Comparison of ENCODE assay signal across 13 cellular contexts in the genomic region with DNA sequence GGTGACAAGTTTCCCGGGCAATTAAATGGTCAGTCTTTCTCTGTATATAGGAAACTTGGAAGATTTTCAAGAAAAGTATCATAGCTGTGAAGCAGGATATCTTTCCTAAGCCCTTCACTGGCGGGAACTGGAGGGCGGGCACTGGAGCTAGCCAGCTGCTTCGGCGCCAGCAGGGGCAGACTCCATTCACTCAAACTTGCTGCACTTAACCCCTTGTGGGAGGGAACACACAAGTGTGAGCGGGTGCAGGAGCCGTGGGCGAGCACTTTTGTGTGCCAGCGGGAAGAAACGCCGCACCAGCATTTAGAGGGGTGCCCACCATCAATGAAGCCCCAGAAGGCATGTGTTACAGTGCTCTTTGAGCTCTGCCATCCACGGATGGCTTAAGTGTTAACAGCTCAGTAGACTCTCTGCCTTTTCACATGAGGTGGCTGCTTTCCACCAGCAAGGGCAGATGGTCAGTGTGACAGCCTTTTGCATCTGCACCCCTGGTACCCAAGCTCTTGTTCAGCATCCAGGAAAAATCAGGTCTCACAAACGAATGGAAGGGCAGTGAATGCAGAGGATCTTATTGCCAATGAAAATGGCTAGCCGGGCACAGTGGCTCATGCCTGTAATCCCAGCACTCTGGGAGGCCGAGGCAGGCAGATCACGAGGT.
DNase-seq lines count a peak whose midpoint lies in the region; ATAC-seq and TF ChIP-seq lines count a peak whose summit lies in the region.
"Had no signal": no experiment of that assay in that cellular context is flagged by ENCODE, and none has a peak within 500 bp of the region (broad histone marks: within the 10 kb centered on the region; RNA-seq: fewer than 3 reads in every experiment).

No MANE protein-coding gene starts in this region.

- no peaks in the 10 kb centered on the region for H3K27me3 ChIP-seq in MG63
- H3K27me3 ChIP-seq: BLaER1 had no signal

- no peaks in the 10 kb centered on the region for H3K36me3 Mint-ChIP-seq in activated CD4-positive, alpha-beta memory T cell treated with anti-CD3 and anti-CD28 coated beads for 36 hours

- no peak overlapping the region for H3K4me3 ChIP-seq in MG63
- peak overlapping the region; percentile 39 for H3K4me3 ChIP-seq in coronary artery
- H3K4me3 ChIP-seq: BLaER1, HAP-1 had no signal

- in situ Hi-C loops in GM13976 (cut with MboI; ENCODE audit: low sequenced_read_pairs, unreplicated experiment): no loop called here

- no peak overlapping the region for H3K27ac Mint-ChIP-seq in activated CD4-positive, alpha-beta memory T cell treated with anti-CD3 and anti-CD28 coated beads for 36 hours

- H3K36me3 ChIP-seq in MG63: no peaks in the 10 kb centered on the region
- H3K36me3 ChIP-seq: BLaER1, HAP-1, tibial artery had no signal

- POLR2A ChIA-PET in activated CD4-positive, alpha-beta memory T cell treated with anti-CD3 and anti-CD28 coated beads for 36 hours (lab: Charles Lee): no interaction called here

- CTCF ChIA-PET in activated CD4-positive, alpha-beta memory T cell treated with anti-CD3 and anti-CD28 coated beads for 36 hours (lab: Charles Lee): no interaction called here

- peaks cover 5% of the 10 kb centered on the region for H3K9me3 ChIP-seq in MG63

- TF ChIP-seq CTCF in coronary artery (IDR thresholded peaks at IDR 0.05) (no peak), GM13976 (IDR thresholded peaks at IDR 0.05; ENCODE audit: borderline replicate concordance, control extremely low read depth, extremely low read depth, insufficient read depth, missing control alignments) (no peak)

- no peaks in the 10 kb centered on the region for H3K4me1 Mint-ChIP-seq in activated CD4-positive, alpha-beta memory T cell treated with anti-CD3 and anti-CD28 coated beads for 36 hours (ENCODE audit: low read depth)

- peak; percentile 44 for DNase-seq in A172 (ENCODE audit: low spot score)
- DNase-seq in MG63: peak; percentile 87
- DNase-seq in coronary artery (ENCODE audit: low spot score): no peak
- DNase-seq in left kidney (ENCODE audit: low read depth, low spot score): peak; percentile 75
- DNase-seq in cortex of kidney (lab: John Stamatoyannopoulos, UW): no peak
- DNase-seq in activated CD4-positive, alpha-beta memory T cell treated with anti-CD3 and anti-CD28 coated beads for 36 hours: no peak
- no peak for DNase-seq in GM13976 (ENCODE audit: low spot score)
- DNase-seq: activated CD4-positive, alpha-beta T cell treated with anti-CD3 and anti-CD28 coated beads, Interleukin-2, amount 50 U/mL, for 48 hours; PC-3; tibial artery had no signal

- no peak for ATAC-seq in GM18870 (IDR thresholded peaks at IDR 0.05; ENCODE audit: unreplicated experiment)
- ATAC-seq: PC-3 had no signal

- peaks cover 14% of the 10 kb centered on the region for H3K27me3 Mint-ChIP-seq in activated CD4-positive, alpha-beta memory T cell treated with anti-CD3 and anti-CD28 coated beads for 36 hours

- intact Hi-C loops in activated CD4-positive, alpha-beta memory T cell treated with anti-CD3 and anti-CD28 coated beads for 36 hours (cut with micrococcal nuclease): no loop called here

- H3K9me3 Mint-ChIP-seq in activated CD4-positive, alpha-beta memory T cell treated with anti-CD3 and anti-CD28 coated beads for 36 hours: no peaks in the 10 kb centered on the region

- H3K4me3 Mint-ChIP-seq in activated CD4-positive, alpha-beta memory T cell treated with anti-CD3 and anti-CD28 coated beads for 36 hours: no peak overlapping the region

- H3K27ac ChIP-seq in coronary artery: peak overlapping the region in 1 of 2 donors; percentile 58
- H3K27ac ChIP-seq: BLaER1, tibial artery had no signal

Comparison
In these comparisons a context has a peak if more than half of its experiments do, and no peak if none do; other contexts are left out.
1. DNase-seq: peak in A172 (single experiment), MG63 (single experiment) and left kidney (single experiment); none in coronary artery (single experiment), cortex of kidney (single experiment), activated CD4-positive, alpha-beta memory T cell treated with anti-CD3 and anti-CD28 coated beads for 36 hours (single experiment) and GM13976 (single experiment).